In the genomic region with DNA sequence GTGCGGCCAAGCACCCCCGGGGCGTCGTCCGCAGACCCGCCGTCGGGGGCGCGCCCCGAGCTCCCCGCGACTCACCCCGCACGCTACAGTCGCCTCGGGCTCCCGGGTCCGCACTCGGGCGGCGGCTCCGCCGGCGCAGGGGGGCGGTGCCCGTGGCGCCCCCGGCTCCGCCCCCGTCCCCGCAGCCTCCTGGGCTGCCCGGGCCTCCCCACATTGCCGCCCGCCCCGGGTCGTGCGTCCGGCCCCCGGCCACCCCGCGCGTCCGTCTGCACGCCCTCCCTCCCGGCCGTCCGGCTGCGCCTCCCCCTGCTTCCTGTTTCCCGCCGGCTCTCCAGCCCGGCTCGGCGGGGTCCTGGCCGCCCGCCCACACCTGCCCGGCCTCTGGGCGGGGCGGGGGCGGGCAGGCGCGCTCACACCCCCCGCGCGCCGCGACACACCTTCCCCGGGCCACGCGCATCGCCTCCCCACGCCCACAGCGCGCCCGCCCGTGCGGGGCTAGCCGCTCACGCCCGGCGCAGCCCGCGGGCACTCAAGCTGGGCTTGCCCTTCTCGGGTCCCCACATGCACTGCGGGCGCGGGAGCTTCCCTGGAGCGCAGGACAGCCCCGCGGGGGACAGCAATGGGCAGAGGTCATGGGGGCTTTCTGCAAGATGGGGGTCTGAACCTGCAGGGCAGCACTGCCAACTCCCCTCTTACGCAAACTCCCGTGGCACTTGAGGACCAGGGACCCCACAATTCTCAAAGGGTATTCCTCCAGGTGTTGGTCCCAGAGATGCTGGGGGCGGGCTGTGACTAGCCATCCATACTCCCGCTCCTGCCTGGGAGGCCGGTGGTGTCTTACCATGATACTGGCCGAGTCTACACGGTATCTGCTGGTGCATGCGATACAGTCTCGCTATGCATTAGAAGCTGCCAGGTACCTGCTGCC, we compare ENCODE assay signal across 8 cellular contexts. TPM values are rescaled to one million over a fixed set of nuclear protein-coding genes. Genes with fewer than 3 reads are reported as not detected.
A peak's percentile ranks its signal among the peaks of the same experiment; 100 is the strongest.
DNase-seq lines count a peak whose midpoint lies in the region; ATAC-seq and TF ChIP-seq lines count a peak whose summit lies in the region.

Gene CARD10 (minus strand): TSS at position 148 of the 928 bp plus-strand sequence. CDS start 215 bp downstream, outside the sequence.

- in situ Hi-C loops in G401 (cut with HindIII; ENCODE audit: low sequenced_read_pairs) = no loop called here

- peaks cover 10% of the 10 kb centered on the region for H3K4me1 ChIP-seq in NT2/D1 (ENCODE audit: insufficient read depth, insufficient read length)
- peaks cover 0 to 7% of the 10 kb centered on the region in 2 donors for H3K4me1 ChIP-seq in lung (ENCODE audit: control insufficient read depth in 2 of 2, insufficient read depth in 2 of 2, low read length in 2 of 2)
- peaks cover 9% of the 10 kb centered on the region for H3K4me1 ChIP-seq in upper lobe of right lung

- H3K9ac ChIP-seq in NT2/D1 (ENCODE audit: insufficient read length, low read depth) = peak within 1 kb of the TSS; percentile 89

- H3K9me3 ChIP-seq in NT2/D1 (ENCODE audit: insufficient read depth, low read length) (peaks cover 5% of the 10 kb centered on the region; the same call in 1 of the 2 replicates), lung (ENCODE audit: control insufficient read depth in 2 of 2, insufficient read depth in 1 of 2, low read length in 1 of 2) (peaks cover 0 to 3% of the 10 kb centered on the region in 2 donors), upper lobe of right lung (no peaks in the 10 kb centered on the region)

- WGBS in lung, 2 donors = 6 to 8% methylated on average over 55 to 99 of the region's 99 CpGs

- intact Hi-C loops in upper lobe of right lung (cut with DNase I) = no loop called here

- ATAC-seq in lung (ENCODE audit: insufficient read depth, low FRiP score) = peak; percentile 78
- ATAC-seq in upper lobe of right lung = peak; percentile 73
- ATAC-seq in GM18870 (IDR thresholded peaks at IDR 0.05; ENCODE audit: unreplicated experiment) = no peak

- TF ChIP-seq CTCF in coronary artery (IDR thresholded peaks at IDR 0.05) (no peak), lung (IDR thresholded peaks at IDR 0.05; ENCODE audit: control extremely low read depth, extremely low read depth) (no peak), upper lobe of right lung (IDR thresholded peaks at IDR 0.05) (no peak)

- H3K27ac ChIP-seq in coronary artery (peak within 1 kb of the TSS in 1 of 2 donors; percentile 52), lung (ENCODE audit: low read depth in 1 of 2, low read length in 1 of 2) (peak within 1 kb of the TSS; percentile 71 to 73), upper lobe of right lung (peak within 1 kb of the TSS; percentile 42)

- H3K36me3 ChIP-seq in NT2/D1 (ENCODE audit: insufficient read depth, insufficient read length, low read length) = peaks cover 16% of the 10 kb centered on the region
- peaks cover 0 to 4% of the 10 kb centered on the region in 2 donors for H3K36me3 ChIP-seq in lung (ENCODE audit: control insufficient read depth in 2 of 2, insufficient read depth in 2 of 2, low read length in 2 of 2)
- H3K36me3 ChIP-seq in upper lobe of right lung = no peaks in the 10 kb centered on the region

- H3K4me3 ChIP-seq in NT2/D1 (ENCODE audit: insufficient read length, low read depth) (peak within 1 kb of the TSS; percentile 71), coronary artery (peak within 1 kb of the TSS; percentile 76), lung (peak within 1 kb of the TSS; percentile 62), upper lobe of right lung (peak within 1 kb of the TSS; percentile 63)

- H3K27me3 ChIP-seq in NT2/D1 (ENCODE audit: insufficient read depth, insufficient read length) (peaks cover 26% of the 10 kb centered on the region), lung (ENCODE audit: control insufficient read depth, insufficient read depth) (no peaks in the 10 kb centered on the region), upper lobe of right lung (no peaks in the 10 kb centered on the region)

- DNase-seq in G401 (ENCODE audit: low spot score) (no peak), NT2/D1 (ENCODE audit: low read depth, low spot score) (no peak), coronary artery (ENCODE audit: low spot score) (no peak), lung (ENCODE audit: low spot score) (no peak), upper lobe of right lung (no peak)
- no peak for DNase-seq in stimulated activated CD4-positive, alpha-beta T cell treated with anti-CD3 and anti-CD28 coated beads, Interleukin-1b, Interleukin-23, amount 100 ng/mL, for 48 hours
- no peak for DNase-seq in stimulated activated naive CD4-positive, alpha-beta T cell treated with Interleukin-2 at 50 U/mL for 16 hours (lab: John Stamatoyannopoulos, UW)

RNA-seq across cellular contexts. Expression of gene CARD10, which starts in this region (rescaled TPM):
- total RNA-seq in G401 (2014; rRNA removed; shearing (Covaris generic)) = 18.3 and 26.0 TPM in 2 replicates
- total RNA-seq in lung (10 to 100 TPM; 12.0 to 16.3 TPM), upper lobe of right lung (17.0 TPM)
- polyA plus RNA-seq in lung = 1 to 10 TPM; 6.8 to 8.4 TPM
